In the genomic region with DNA sequence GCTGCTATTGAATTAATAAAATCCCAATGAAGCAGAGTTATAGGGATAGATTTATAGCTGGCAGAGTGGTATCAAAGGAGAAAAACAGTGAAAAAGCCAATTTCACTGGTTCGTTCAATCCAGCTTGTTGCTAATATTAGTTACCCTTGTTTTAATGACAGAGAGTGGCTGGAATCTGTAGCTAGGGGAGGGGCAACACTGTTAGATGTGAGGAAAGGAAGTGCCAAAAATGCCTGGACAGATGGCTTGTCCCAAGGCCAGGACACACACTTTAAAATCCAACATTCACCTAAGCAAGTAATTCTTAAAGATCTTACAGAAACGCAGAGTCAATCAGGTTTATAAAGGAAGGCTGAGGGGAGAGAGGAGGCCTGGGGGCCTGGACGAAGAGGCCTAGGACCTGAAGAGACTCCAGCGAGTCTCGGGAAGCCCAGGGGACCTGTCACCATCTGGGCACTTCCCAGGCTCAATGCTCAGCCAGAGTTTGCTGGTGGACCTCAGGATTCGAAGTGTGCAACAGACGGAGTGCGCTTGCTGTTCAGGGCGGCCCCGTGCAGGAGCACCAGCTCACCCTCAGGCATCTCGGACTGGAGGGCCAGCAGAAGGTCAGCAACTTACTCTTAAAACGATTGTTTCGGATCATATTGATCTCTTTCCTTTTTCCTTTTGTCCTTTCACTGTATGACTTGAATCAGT, we compare ENCODE assay signal across 16 cellular contexts. TPM values are rescaled to one million over a fixed set of nuclear protein-coding genes. Genes with fewer than 3 reads are reported as not detected.
DNase-seq lines count a peak whose midpoint lies in the region; ATAC-seq, FAIRE-seq and TF ChIP-seq lines count a peak whose summit lies in the region.
"Had no signal": no experiment of that assay in that cellular context is flagged by ENCODE, and none has a peak within 500 bp of the region (broad histone marks: within the 10 kb centered on the region; RNA-seq: fewer than 3 reads in every experiment).

No MANE protein-coding gene starts in this region.

- DNase-seq in breast epithelium (ENCODE audit: low spot score in 2 of 2) (no peak), mammary epithelial cell (no peak), astrocyte (ENCODE audit: low read depth) (no peak), hepatic stellate cell (ENCODE audit: low spot score) (peak; percentile 29), thoracic aorta (ENCODE audit: low spot score) (no peak), activated gamma-delta T cell treated with Interleukin-2 at 50 U/mL for 16 hours (no peak), hypothalamus (lab: John Stamatoyannopoulos, UW) (no peak), activated gamma-delta T cell (lab: John Stamatoyannopoulos, UW) (no peak)
- DNase-seq: MG63, mucosa of descending colon, NCI-H1436 treated with DMSO at 0.1 percent for 48 hours, NCI-H69 had no signal

- intact Hi-C loops in breast epithelium (cut with DNase I; ENCODE audit: low total_unique reads) (no loop called here), mammary epithelial cell (cut with micrococcal nuclease) (no loop called here)

- in situ Hi-C loops in mammary epithelial cell (cut with MboI; ENCODE audit: low sequenced_read_pairs in 2 of 2) = no loop called here

- peak overlapping the region; percentile 18 for H3K4me3 Mint-ChIP-seq in astrocyte (ENCODE audit: unreplicated experiment)
- H3K4me3 Mint-ChIP-seq: central memory CD8-positive, alpha-beta T cell had no signal

- CTCF ChIA-PET in mammary epithelial cell (lab: Charles Lee; ENCODE audit: low non-redundant PET) = no interaction called here

- dilution Hi-C loops in mammary epithelial cell (cut with HindIII; ENCODE audit: low sequenced_read_pairs) = no loop called here

- peak overlapping the region; percentile 5 for H3K27ac Mint-ChIP-seq in astrocyte (ENCODE audit: unreplicated experiment)

- ATAC-seq in thoracic aorta (ENCODE audit: insufficient number of reproducible peaks, low FRiP score, low read depth) = peak; percentile 52
- ATAC-seq: esophagus mucosa, gastroesophageal sphincter had no signal

- H3K79me2 ChIP-seq in mammary epithelial cell (ENCODE audit: insufficient read depth, low read length) (no peaks in the 10 kb centered on the region), astrocyte (ENCODE audit: insufficient read depth, low read length) (no peaks in the 10 kb centered on the region)

- H3K4me3 ChIP-seq in breast epithelium = no peak overlapping the region
- no peak overlapping the region for H3K4me3 ChIP-seq in mammary epithelial cell (replicated peaks in 1 of 3; ENCODE audit: insufficient read depth in 1 of 3, low read depth in 2 of 3, low read length in 3 of 3)
- H3K4me3 ChIP-seq in astrocyte (ENCODE audit: insufficient read depth, low read depth, low read length) = no peak overlapping the region
- H3K4me3 ChIP-seq in thoracic aorta = no peak overlapping the region
- H3K4me3 ChIP-seq: gastroesophageal sphincter, MG63, mucosa of descending colon had no signal

- peaks cover 20% of the 10 kb centered on the region for H3K4me1 Mint-ChIP-seq in astrocyte (ENCODE audit: low read depth, unreplicated experiment)
- H3K4me1 Mint-ChIP-seq: central memory CD8-positive, alpha-beta T cell had no signal

- H3K9me3 ChIP-seq in breast epithelium = no peaks in the 10 kb centered on the region
- H3K9me3 ChIP-seq in mammary epithelial cell (replicated peaks; ENCODE audit: insufficient read depth, low read length) = no peaks in the 10 kb centered on the region
- no peaks in the 10 kb centered on the region for H3K9me3 ChIP-seq in astrocyte (ENCODE audit: insufficient read depth, low read depth, low read length)
- no peaks in the 10 kb centered on the region for H3K9me3 ChIP-seq in thoracic aorta
- H3K9me3 ChIP-seq: gastroesophageal sphincter, MG63, mucosa of descending colon had no signal

- H3K36me3 Mint-ChIP-seq in astrocyte (ENCODE audit: low read depth, unreplicated experiment) = peaks cover 27% of the 10 kb centered on the region

- WGBS in mammary epithelial cell (ENCODE audit: low coverage, missing lambda C conversion rate) = 51% methylated on average over 9 of the region's 13 CpGs

- no peaks in the 10 kb centered on the region for H3K27me3 Mint-ChIP-seq in astrocyte (ENCODE audit: low read depth, unreplicated experiment)
- H3K27me3 Mint-ChIP-seq: central memory CD8-positive, alpha-beta T cell had no signal

- no peak for TF ChIP-seq POLR2A in breast epithelium (IDR thresholded peaks at IDR 0.05)

- BruUV-seq in mammary epithelial cell (replicated peaks; lab: Mats Ljungman, UMichigan) = no TSS peak

- no peaks in the 10 kb centered on the region for H3K9me3 Mint-ChIP-seq in astrocyte (ENCODE audit: unreplicated experiment)
- H3K9me3 Mint-ChIP-seq: central memory CD8-positive, alpha-beta T cell had no signal

- H3K4me2 ChIP-seq in mammary epithelial cell (ENCODE audit: insufficient read depth, low read depth, low read length) (no peak overlapping the region), astrocyte (ENCODE audit: low read length) (peak overlapping the region; percentile 7)

- FAIRE-seq in astrocyte (lab: Jason Lieb, UNC) = no peak
- FAIRE-seq: GM19239 had no signal

- TF ChIP-seq CTCF in breast epithelium (IDR thresholded peaks at IDR 0.05) (no peak), mammary epithelial cell (conservative IDR thresholded peaks at IDR 0.05 in 1 of 2, IDR thresholded peaks at IDR 0.05 in 1 of 2; ENCODE audit: extremely low read depth in 1 of 2, insufficient read depth in 1 of 2, low read depth in 1 of 2, low read length in 2 of 2) (no peak), astrocyte (IDR thresholded peaks at IDR 0.05; ENCODE audit: insufficient read depth, low read depth, low read length) (no peak), thoracic aorta (IDR thresholded peaks at IDR 0.05) (no peak)

- H3K4me1 ChIP-seq in breast epithelium (no peaks in the 10 kb centered on the region), mammary epithelial cell (ENCODE audit: insufficient read depth, low read length) (peaks cover 13% of the 10 kb centered on the region), astrocyte (ENCODE audit: insufficient read depth, low read length) (peaks cover 5% of the 10 kb centered on the region), thoracic aorta (ENCODE audit: control insufficient read depth in 1 of 2, low read depth in 2 of 2) (peaks cover 0 to 20% of the 10 kb centered on the region in 2 donors)
- H3K4me1 ChIP-seq: gastroesophageal sphincter had no signal

- peaks cover 3% of the 10 kb centered on the region for H3K36me3 ChIP-seq in breast epithelium
- peaks cover 13% of the 10 kb centered on the region for H3K36me3 ChIP-seq in mammary epithelial cell (ENCODE audit: insufficient read depth, low read length)
- peaks cover 25% of the 10 kb centered on the region for H3K36me3 ChIP-seq in astrocyte (ENCODE audit: insufficient read depth, low read length)
- H3K36me3 ChIP-seq in thoracic aorta = peaks cover 39% of the 10 kb centered on the region

- H3K27ac ChIP-seq in breast epithelium (peak overlapping the region; percentile 42 to 66), mammary epithelial cell (ENCODE audit: insufficient read depth, low read depth, low read length) (no peak overlapping the region), astrocyte (ENCODE audit: low read depth, low read length) (no peak overlapping the region), thoracic aorta (peak overlapping the region; percentile 53 to 60)
- H3K27ac ChIP-seq: gastroesophageal sphincter had no signal

- H4K20me1 ChIP-seq in mammary epithelial cell (ENCODE audit: insufficient read depth, low read length) (no peaks in the 10 kb centered on the region), astrocyte (ENCODE audit: insufficient read depth, low read length) (no peaks in the 10 kb centered on the region)

- H3K27me3 ChIP-seq in breast epithelium (no peaks in the 10 kb centered on the region), mammary epithelial cell (ENCODE audit: insufficient read depth, low read length) (no peaks in the 10 kb centered on the region), astrocyte (ENCODE audit: insufficient read depth, low read length) (no peaks in the 10 kb centered on the region), thoracic aorta (replicated peaks; ENCODE audit: insufficient read depth) (no peaks in the 10 kb centered on the region)
- H3K27me3 ChIP-seq: gastroesophageal sphincter, MG63 had no signal

- H3K9ac ChIP-seq in mammary epithelial cell (ENCODE audit: insufficient read depth, low read length) (no peak overlapping the region), astrocyte (ENCODE audit: low read length) (no peak overlapping the region)

- no peak overlapping the region for H2AFZ ChIP-seq in mammary epithelial cell (ENCODE audit: low read depth, low read length)
- H2AFZ ChIP-seq in astrocyte (ENCODE audit: low read depth, low read length) = no peak overlapping the region

RNA-seq across cellular contexts. Expression of gene TMEM248, which starts 36.7 kb away (rescaled TPM):
- total RNA-seq in breast epithelium (100 to 1,000 TPM; 119 to 148 (median 120) TPM), mammary epithelial cell (100 to 1,000 TPM in 1 of 2 donors, 10 to 100 TPM in 1; 76.2 to 113 TPM), astrocyte (96.1 and 98.0 TPM in 2 replicates), thoracic aorta (100 to 1,000 TPM; 108 to 130 TPM)
- 191 TPM for polyA plus RNA-seq in mammary epithelial cell
- 259 TPM for polyA minus RNA-seq in mammary epithelial cell

RNA-seq across cellular contexts. Expression of gene SBDS, which starts 37.6 kb away (rescaled TPM):
- total RNA-seq in breast epithelium = 100 to 1,000 TPM; 116 to 183 (median 124) TPM
- total RNA-seq in mammary epithelial cell = 100 to 1,000 TPM in 1 of 2 donors, 10 to 100 TPM in 1; 92.0 to 140 TPM
- polyA plus RNA-seq in mammary epithelial cell = 64.4 TPM
- 20.2 TPM for polyA minus RNA-seq in mammary epithelial cell
- 140 and 165 TPM in 2 replicates for total RNA-seq in astrocyte
- 100 to 1,000 TPM; 191 to 202 TPM for total RNA-seq in thoracic aorta

RNA-seq across cellular contexts. Expression of gene TYW1, which starts 38.9 kb away (rescaled TPM):
- 10 to 100 TPM; 16.0 to 26.2 (median 23.6) TPM for total RNA-seq in breast epithelium
- 10 to 100 TPM; 13.1 to 13.2 TPM for total RNA-seq in mammary epithelial cell
- 10.3 TPM for polyA plus RNA-seq in mammary epithelial cell
- 28.1 TPM for polyA minus RNA-seq in mammary epithelial cell
- total RNA-seq in astrocyte = 16.3 and 16.6 TPM in 2 replicates
- total RNA-seq in thoracic aorta = 10 to 100 TPM; 64.3 to 91.0 TPM

Comparison
In these comparisons a context has a peak if more than half of its experiments do, and no peak if none do; other contexts are left out.
1. H3K27ac ChIP-seq: peak in breast epithelium (2 of 2) and thoracic aorta (2 of 2); none in mammary epithelial cell (single experiment) and astrocyte (single experiment).